ENCODE assay signal across 10 cellular contexts in genomic region chr7:90579181-90579688, GRCh38. TPM values are rescaled to one million over a fixed set of nuclear protein-coding genes. Genes with fewer than 3 reads are reported as not detected.
DNase-seq lines count a peak whose midpoint lies in the region; ATAC-seq and TF ChIP-seq lines count a peak whose summit lies in the region.
"Had no signal": no experiment of that assay in that cellular context is flagged by ENCODE, and none has a peak within 500 bp of the region (broad histone marks: within the 10 kb centered on the region; RNA-seq: fewer than 3 reads in every experiment).

No MANE protein-coding gene starts in this region.

- no peak overlapping the region for H3K4me3 ChIP-seq in SK-N-SH (ENCODE audit: low read depth in 2 of 2, low read length in 1 of 2)
- no peak overlapping the region for H3K4me3 ChIP-seq in fibroblast of pulmonary artery (replicated peaks; ENCODE audit: low read depth, low read length)
- no peak overlapping the region for H3K4me3 ChIP-seq in smooth muscle cell
- no peak overlapping the region for H3K4me3 ChIP-seq in psoas muscle
- H3K4me3 ChIP-seq in esophagus muscularis mucosa, result no peak overlapping the region
- H3K4me3 ChIP-seq: coronary artery had no signal

- no peaks in the 10 kb centered on the region for H3K9me3 ChIP-seq in SK-N-SH
- H3K9me3 ChIP-seq in smooth muscle cell (replicated peaks; ENCODE audit: low read depth), result no peaks in the 10 kb centered on the region
- no peaks in the 10 kb centered on the region for H3K9me3 ChIP-seq in psoas muscle
- H3K9me3 ChIP-seq in esophagus muscularis mucosa, result no peaks in the 10 kb centered on the region

- CTCF ChIA-PET in SK-N-SH (lab: Yijun Ruan, JAX), result interaction anchor here (1.0 to 1.2 kb wide), 2 partner anchors 15 to 50 kb away, joined by 3 read pairs; no protein-coding TSS in a partner anchor
- CTCF ChIA-PET in activated CD8-positive, alpha-beta T cell treated with anti-CD3 and anti-CD28 coated beads for 36 hours (lab: Charles Lee), result no interaction called here

- H3K27me3 Mint-ChIP-seq in activated CD8-positive, alpha-beta T cell treated with anti-CD3 and anti-CD28 coated beads for 36 hours, result no peaks in the 10 kb centered on the region

- intact Hi-C loops in activated CD8-positive, alpha-beta T cell treated with anti-CD3 and anti-CD28 coated beads for 36 hours (cut with micrococcal nuclease), result no loop called here
- intact Hi-C loops in psoas muscle (cut with DNase I) (no loop called here), esophagus muscularis mucosa (cut with DNase I) (no loop called here)

- TF ChIP-seq RAD21 in SK-N-SH (IDR thresholded peaks at IDR 0.05; ENCODE audit: low read length), result no peak

- H3K9ac ChIP-seq in SK-N-SH, result no peak overlapping the region
- peak overlapping the region; percentile 31 for H3K9ac ChIP-seq in smooth muscle cell (ENCODE audit: low read depth)

- H3K4me1 ChIP-seq in SK-N-SH (ENCODE audit: control insufficient read depth in 1 of 2, insufficient read depth in 2 of 2, low read depth in 1 of 2, low read length in 1 of 2), result 0 out of 4 replicates have a peak, but pooled peaks cover 0 to 11% of the 10 kb centered on the region in 2 experiments
- H3K4me1 ChIP-seq in smooth muscle cell (ENCODE audit: low read depth), result peaks cover 3% of the 10 kb centered on the region
- H3K4me1 ChIP-seq in psoas muscle, result no peaks in the 10 kb centered on the region
- no peaks in the 10 kb centered on the region for H3K4me1 ChIP-seq in esophagus muscularis mucosa

- POLR2A ChIA-PET in SK-N-SH (lab: Yijun Ruan, JAX), result no interaction called here
- POLR2A ChIA-PET in activated CD8-positive, alpha-beta T cell treated with anti-CD3 and anti-CD28 coated beads for 36 hours (lab: Charles Lee), result no interaction called here

- H3F3A ChIP-seq in SK-N-SH (replicated peaks; ENCODE audit: insufficient read depth), result peaks cover 10% of the 10 kb centered on the region
- no peaks in the 10 kb centered on the region for H3F3A ChIP-seq in smooth muscle cell (ENCODE audit: low read depth)

- H3K4me2 ChIP-seq in SK-N-SH (peak overlapping the region; percentile 50; the same call in 1 of the 2 replicates), smooth muscle cell (peak overlapping the region; percentile 5)

- no peak overlapping the region for H2AFZ ChIP-seq in SK-N-SH (ENCODE audit: low read depth)
- no peak overlapping the region for H2AFZ ChIP-seq in smooth muscle cell (ENCODE audit: low read depth)

- no peaks in the 10 kb centered on the region for H4K20me1 ChIP-seq in SK-N-SH (ENCODE audit: insufficient read depth)
- no peaks in the 10 kb centered on the region for H4K20me1 ChIP-seq in smooth muscle cell (ENCODE audit: low read depth)

- TF ChIP-seq EP300 in SK-N-SH (IDR thresholded peaks at IDR 0.05; ENCODE audit: borderline replicate concordance in 1 of 2, low read depth in 1 of 2, low read length in 1 of 2) (no peak; a peak in 1 of 4 replicates), esophagus muscularis mucosa (IDR thresholded peaks at IDR 0.05) (no peak)

- H3K27me3 ChIP-seq in SK-N-SH (ENCODE audit: insufficient read depth), result no peaks in the 10 kb centered on the region
- no peaks in the 10 kb centered on the region for H3K27me3 ChIP-seq in smooth muscle cell (ENCODE audit: low read depth)
- H3K27me3 ChIP-seq in psoas muscle (ENCODE audit: insufficient read depth in 3 of 3, low read length in 2 of 3), result no peaks in the 10 kb centered on the region
- H3K27me3 ChIP-seq in esophagus muscularis mucosa, result no peaks in the 10 kb centered on the region

- no peaks in the 10 kb centered on the region for H3K9me2 ChIP-seq in SK-N-SH

- no peaks in the 10 kb centered on the region for H3K36me3 Mint-ChIP-seq in activated CD8-positive, alpha-beta T cell treated with anti-CD3 and anti-CD28 coated beads for 36 hours (ENCODE audit: low read depth)

- TF ChIP-seq CTCF in SK-N-SH (IDR thresholded peaks at IDR 0.05) (peak; percentile 45; the same call in 1 of the 2 replicates), fibroblast of pulmonary artery (IDR thresholded peaks at IDR 0.05; ENCODE audit: low read length, missing control alignments) (peak; percentile 29), smooth muscle cell (IDR thresholded peaks at IDR 0.05; ENCODE audit: borderline replicate concordance, insufficient read depth, poor library complexity, severe bottlenecking) (no peak), psoas muscle (IDR thresholded peaks at IDR 0.05) (no peak), esophagus muscularis mucosa (IDR thresholded peaks at IDR 0.05) (no peak)
- TF ChIP-seq CTCF in activated CD8-positive, alpha-beta T cell treated with anti-CD3 and anti-CD28 coated beads for 36 hours (IDR thresholded peaks at IDR 0.05), result no peak

- ATAC-seq in activated CD8-positive, alpha-beta T cell treated with anti-CD3 and anti-CD28 coated beads for 36 hours, result no peak
- no peak for ATAC-seq in psoas muscle

- no peak overlapping the region for H3K4me3 Mint-ChIP-seq in activated CD8-positive, alpha-beta T cell treated with anti-CD3 and anti-CD28 coated beads for 36 hours
- H3K4me3 Mint-ChIP-seq: T-helper 1 cell treated with Interleukin-12 subunit alpha and Interleukin-12 subunit beta and Interleukin-4 antibody, amounts not matched to agents 30 μg/mL and 1 μg/mL, for 36 hours had no signal

- H3K27ac ChIP-seq in SK-N-SH (ENCODE audit: low read depth in 2 of 2, low read length in 1 of 2) (peak overlapping the region in 1 of 2 experiments; percentile 48; a peak in 2 of 4 replicates), smooth muscle cell (ENCODE audit: low read depth) (peak overlapping the region; percentile 79), psoas muscle (no peak overlapping the region), esophagus muscularis mucosa (replicated peaks in 1 of 4) (no peak overlapping the region)
- H3K27ac ChIP-seq: coronary artery had no signal

- DNase-seq in H4 (ENCODE audit: low spot score), result peak; percentile 44
- DNase-seq in SK-N-SH, result no peak
- peak; percentile 97 for DNase-seq in fibroblast of pulmonary artery (ENCODE audit: low read depth)
- DNase-seq in smooth muscle cell (lab: John Stamatoyannopoulos, UW; ENCODE audit: unreplicated experiment), result no peak
- no peak for DNase-seq in activated CD8-positive, alpha-beta T cell treated with anti-CD3 and anti-CD28 coated beads for 36 hours
- no peak for DNase-seq in psoas muscle
- no peak for DNase-seq in esophagus muscularis mucosa (ENCODE audit: extremely low spot score)
- no peak for DNase-seq in DMS153 (lab: John Stamatoyannopoulos, UW)

- no peaks in the 10 kb centered on the region for H3K9me3 Mint-ChIP-seq in activated CD8-positive, alpha-beta T cell treated with anti-CD3 and anti-CD28 coated beads for 36 hours
- H3K9me3 Mint-ChIP-seq: T-helper 1 cell treated with Interleukin-12 subunit alpha and Interleukin-12 subunit beta and Interleukin-4 antibody, amounts not matched to agents 30 μg/mL and 1 μg/mL, for 36 hours had no signal

- H3K36me3 ChIP-seq in SK-N-SH (replicated peaks in 1 of 2; ENCODE audit: control insufficient read depth in 1 of 2, insufficient read depth in 2 of 2, low read length in 1 of 2) (no peaks in the 10 kb centered on the region), smooth muscle cell (ENCODE audit: low read depth) (no peaks in the 10 kb centered on the region), psoas muscle (ENCODE audit: insufficient read depth in 1 of 2, low read depth in 1 of 2) (no peaks in the 10 kb centered on the region), esophagus muscularis mucosa (no peaks in the 10 kb centered on the region)

- no peaks in the 10 kb centered on the region for H3K4me1 Mint-ChIP-seq in activated CD8-positive, alpha-beta T cell treated with anti-CD3 and anti-CD28 coated beads for 36 hours (ENCODE audit: low read depth)

- no peak for TF ChIP-seq POLR2A in esophagus muscularis mucosa (IDR thresholded peaks at IDR 0.05; ENCODE audit: low read depth)

- 46% methylated on average over 4 of the region's 4 CpGs for WGBS in SK-N-SH (ENCODE audit: low lambda C conversion rate)
- WGBS in smooth muscle cell (ENCODE audit: low lambda C conversion rate), result 28% methylated on average over 4 of the region's 4 CpGs
- WGBS in psoas muscle, 3 donors, result 64 to 70% (median 67%) methylated on average over 4 of the region's 4 CpGs
- 60% methylated on average over 4 of the region's 4 CpGs for WGBS in esophagus muscularis mucosa

- H3K79me2 ChIP-seq in SK-N-SH (ENCODE audit: insufficient read depth) (no peaks in the 10 kb centered on the region), smooth muscle cell (ENCODE audit: low read depth) (no peaks in the 10 kb centered on the region)

- H3K27ac Mint-ChIP-seq in activated CD8-positive, alpha-beta T cell treated with anti-CD3 and anti-CD28 coated beads for 36 hours, result no peak overlapping the region
- H3K27ac Mint-ChIP-seq: T-helper 1 cell treated with Interleukin-12 subunit alpha and Interleukin-12 subunit beta and Interleukin-4 antibody, amounts not matched to agents 30 μg/mL and 1 μg/mL, for 36 hours had no signal

TF ChIP-seq in SK-N-SH, 30 proteins besides CTCF, POLR2A, EP300 and RAD21:
- TF ChIP-seq, protein P1, sequence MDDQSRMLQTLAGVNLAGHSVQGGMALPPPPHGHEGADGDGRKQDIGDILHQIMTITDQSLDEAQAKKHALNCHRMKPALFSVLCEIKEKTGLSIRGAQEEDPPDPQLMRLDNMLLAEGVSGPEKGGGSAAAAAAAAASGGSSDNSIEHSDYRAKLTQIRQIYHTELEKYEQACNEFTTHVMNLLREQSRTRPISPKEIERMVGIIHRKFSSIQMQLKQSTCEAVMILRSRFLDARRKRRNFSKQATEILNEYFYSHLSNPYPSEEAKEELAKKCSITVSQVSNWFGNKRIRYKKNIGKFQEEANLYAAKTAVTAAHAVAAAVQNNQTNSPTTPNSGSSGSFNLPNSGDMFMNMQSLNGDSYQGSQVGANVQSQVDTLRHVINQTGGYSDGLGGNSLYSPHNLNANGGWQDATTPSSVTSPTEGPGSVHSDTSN (IDR thresholded peaks at IDR 0.05), result peak; percentile 70
- TF ChIP-seq TCF12 (IDR thresholded peaks at IDR 0.05) (peak; percentile 52; the same call in 1 of the 2 replicates), NFIC (IDR thresholded peaks at IDR 0.05; ENCODE audit: borderline replicate concordance) (peak; percentile 53; the same call in 1 of the 2 replicates), POLR2AphosphoS5 (IDR thresholded peaks at IDR 0.05; ENCODE audit: low read depth, low read length) (no peak)

RNA-seq across cellular contexts. Expression of gene CDK14, which starts 16.9 kb away (rescaled TPM):
- 9.9 and 14.0 TPM in 2 replicates for total RNA-seq in H4 (2014; rRNA removed; shearing (Covaris generic))
- polyA plus RNA-seq in SK-N-SH (2012; rRNA removed) (13.9 and 15.6 TPM in 2 replicates), smooth muscle cell (4.1 and 5.1 TPM in 2 replicates), psoas muscle (1 to 10 TPM; 1.7 to 4.8 (median 1.8) TPM)
- 21.5 and 23.1 TPM in 2 replicates for polyA plus RNA-seq in SK-N-SH (2012; cell fraction: cytosol; rRNA removed)
- 7.3 and 13.4 TPM in 2 replicates for polyA plus RNA-seq in SK-N-SH (2012; cell fraction: nucleus; rRNA removed)
- total RNA-seq in smooth muscle cell (5.3 and 11.2 TPM in 2 replicates), psoas muscle (10 to 100 TPM; 10.6 to 16.6 (median 13.0) TPM), esophagus muscularis mucosa (10 to 100 TPM in 3 of 4 donors, 1 to 10 TPM in 1; 9.6 to 17.7 (median 14.3) TPM)
- total RNA-seq in activated CD8-positive, alpha-beta T cell treated with anti-CD3 and anti-CD28 coated beads for 36 hours, result under 1 TPM; 0.05 to 0.27 TPM

Comparison
In these comparisons a context has a peak if more than half of its experiments do, and no peak if none do; other contexts are left out.
1. DNase-seq: peak in H4 (single experiment) and fibroblast of pulmonary artery (single experiment); none in SK-N-SH (single experiment), smooth muscle cell (single experiment), activated CD8-positive, alpha-beta T cell treated with anti-CD3 and anti-CD28 coated beads for 36 hours (single experiment), psoas muscle (0 of 2), esophagus muscularis mucosa (single experiment) and DMS153 (single experiment).
2. CTCF ChIP-seq: peak in SK-N-SH (single experiment) and fibroblast of pulmonary artery (single experiment); none in smooth muscle cell (single experiment), activated CD8-positive, alpha-beta T cell treated with anti-CD3 and anti-CD28 coated beads for 36 hours (single experiment), psoas muscle (single experiment) and esophagus muscularis mucosa (0 of 3).